Comparison of ENCODE assay signal across 8 cellular contexts in the genomic region with DNA sequence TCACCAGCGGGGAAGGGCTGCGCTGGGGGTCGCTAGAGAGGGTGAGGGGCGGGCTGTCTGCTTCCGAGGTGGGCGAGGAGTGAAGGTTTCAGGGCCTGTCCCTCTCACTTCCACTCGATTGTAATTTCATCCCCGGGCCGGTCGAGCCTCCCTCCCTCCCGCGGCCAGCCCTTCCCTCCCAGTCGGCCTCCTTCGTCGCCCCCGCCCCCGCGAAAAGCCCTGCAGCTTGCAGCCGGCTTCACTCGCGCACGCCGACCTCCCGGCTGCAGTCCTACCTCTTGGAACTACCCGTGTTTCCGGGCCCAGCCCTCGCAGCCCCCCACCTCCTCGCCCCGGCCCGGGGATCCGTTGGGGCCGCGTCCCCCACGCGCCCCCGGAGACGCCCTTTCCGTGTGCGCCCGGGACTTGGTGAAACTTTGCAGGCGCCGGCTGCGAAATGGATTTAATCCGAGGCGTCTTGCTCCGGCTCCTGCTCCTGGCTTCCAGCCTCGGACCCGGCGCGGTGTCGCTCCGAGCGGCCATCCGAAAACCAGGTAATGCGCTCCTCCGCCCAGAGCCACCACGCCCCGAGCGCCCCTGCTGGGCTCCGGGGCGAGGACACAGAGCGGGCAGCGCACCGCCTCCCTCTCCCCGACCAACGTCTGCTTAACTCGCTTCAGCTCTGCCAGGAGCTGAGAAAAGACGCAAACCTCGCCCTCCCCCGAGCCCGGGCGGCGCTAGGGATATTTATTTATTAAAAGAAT. TPM values are rescaled to one million over a fixed set of nuclear protein-coding genes. Genes with fewer than 3 reads are reported as not detected.
A peak's percentile ranks its signal among the peaks of the same experiment; 100 is the strongest.
DNase-seq lines count a peak whose midpoint lies in the region; ATAC-seq and TF ChIP-seq lines count a peak whose summit lies in the region.

A gene (plus strand): TSS at position 241 of the 743 bp plus-strand sequence. CDS start 196 bp downstream, at position 437.

- no peak within 1 kb of the TSS for H3K27ac Mint-ChIP-seq in activated T-helper 17 cell treated with anti-CD3 and anti-CD28 coated beads, Interleukin-2, amount 50 U/mL, for 72 hours

- no peak for TF ChIP-seq CTCF in AG04450 (IDR thresholded peaks at IDR 0.05; ENCODE audit: low read depth, low read length)
- peak; percentile 12 for TF ChIP-seq CTCF in HFF-Myc (IDR thresholded peaks at IDR 0.05; ENCODE audit: low read depth, low read length, missing control alignments)
- peak; percentile 27 for TF ChIP-seq CTCF in hepatocyte (IDR thresholded peaks at IDR 0.05; ENCODE audit: poor library complexity)

- no peaks in the 10 kb centered on the region for H4K20me1 ChIP-seq in hepatocyte (ENCODE audit: insufficient read depth, poor library complexity, severe bottlenecking)

- peak within 1 kb of the TSS; percentile 99 for H3K4me2 ChIP-seq in hepatocyte

- no peak within 1 kb of the TSS for H3K27ac ChIP-seq in AG04450 (ENCODE audit: low read depth, low read length)
- no peak within 1 kb of the TSS for H3K27ac ChIP-seq in hepatocyte
- H3K27ac ChIP-seq in skin epidermis = peak within 1 kb of the TSS in 13 of 21 experiments; percentile 8 to 53 (median 24)

- POLR2A ChIA-PET in AG04450 (lab: Yijun Ruan, JAX) = no interaction called here

- H3K4me1 ChIP-seq in hepatocyte (ENCODE audit: insufficient read depth) = peaks cover 12% of the 10 kb centered on the region

- H3K36me3 ChIP-seq in hepatocyte (replicated peaks; ENCODE audit: insufficient read depth, low read depth) = no peaks in the 10 kb centered on the region

- H3K36me3 Mint-ChIP-seq in activated T-helper 17 cell treated with anti-CD3 and anti-CD28 coated beads, Interleukin-2, amount 50 U/mL, for 72 hours (ENCODE audit: low read depth) = peaks cover 5% of the 10 kb centered on the region

- H3K4me3 ChIP-seq in AG04450 (ENCODE audit: low read depth, low read length) = peak within 1 kb of the TSS; percentile 39
- H3K4me3 ChIP-seq in HFF-Myc (replicated peaks; ENCODE audit: low read depth, low read length) = peak within 1 kb of the TSS; percentile 48
- H3K4me3 ChIP-seq in hepatocyte = peak within 1 kb of the TSS; percentile 88
- H3K4me3 ChIP-seq in skin epidermis = peak within 1 kb of the TSS; percentile 20 to 43 (median 33)

- no peaks in the 10 kb centered on the region for H3K79me2 ChIP-seq in hepatocyte

- no peaks in the 10 kb centered on the region for H3K9me3 Mint-ChIP-seq in activated T-helper 17 cell treated with anti-CD3 and anti-CD28 coated beads, Interleukin-2, amount 50 U/mL, for 72 hours

- H3K9me3 ChIP-seq in AG04450 (ENCODE audit: control insufficient read depth, insufficient read depth, low read length) = no peaks in the 10 kb centered on the region; the same call in 1 of the 2 replicates
- peaks cover 4% of the 10 kb centered on the region for H3K9me3 ChIP-seq in hepatocyte (ENCODE audit: low read depth)

- peak within 1 kb of the TSS; percentile 89 for H2AFZ ChIP-seq in hepatocyte

- peaks cover 64% of the 10 kb centered on the region for H3K27me3 Mint-ChIP-seq in activated T-helper 17 cell treated with anti-CD3 and anti-CD28 coated beads, Interleukin-2, amount 50 U/mL, for 72 hours

- DNase-seq in AG04450 (ENCODE audit: low read depth, low spot score) (no peak), HFF-Myc (ENCODE audit: extremely low read depth, low read depth) (no peak), hepatocyte (ENCODE audit: low spot score) (peak; percentile 63), hepatic stellate cell (ENCODE audit: low spot score) (no peak)
- DNase-seq in stimulated activated naive CD4-positive, alpha-beta T cell treated with Interleukin-2 at 50 U/mL for 16 hours (lab: John Stamatoyannopoulos, UW) = no peak

- H3K9me2 ChIP-seq in hepatocyte (replicated peaks; ENCODE audit: insufficient read depth) = no peaks in the 10 kb centered on the region

- H3K4me1 Mint-ChIP-seq in activated T-helper 17 cell treated with anti-CD3 and anti-CD28 coated beads, Interleukin-2, amount 50 U/mL, for 72 hours = no peaks in the 10 kb centered on the region

- 2% methylated on average over 30 of the region's 73 CpGs for WGBS in hepatocyte (ENCODE audit: low lambda C conversion rate, missing lambda C conversion rate)

- H3K4me3 Mint-ChIP-seq in activated T-helper 17 cell treated with anti-CD3 and anti-CD28 coated beads, Interleukin-2, amount 50 U/mL, for 72 hours = peak within 1 kb of the TSS; percentile 47

- no peak for ATAC-seq in activated T-helper 17 cell treated with anti-CD3 and anti-CD28 coated beads, Interleukin-2, amount 50 U/mL, for 72 hours (replicated peaks)
- ATAC-seq in GM21528 (IDR thresholded peaks at IDR 0.05; ENCODE audit: low FRiP score, unreplicated experiment) = no peak

- peaks cover 63% of the 10 kb centered on the region for H3K27me3 ChIP-seq in AG04450 (ENCODE audit: control insufficient read depth, insufficient read depth, low read length)
- peaks cover 66% of the 10 kb centered on the region for H3K27me3 ChIP-seq in hepatocyte

- CTCF ChIA-PET in AG04450 (lab: Charles Lee) = no interaction called here

RNA-seq across cellular contexts. Expression of the gene that starts here (rescaled TPM):
- 16.4 and 20.1 TPM in 2 replicates for polyA plus RNA-seq in AG04450 (2011; rRNA removed)
- polyA minus RNA-seq in AG04450 (2011; rRNA and poly(A)+ RNA removed) = 12.9 and 14.5 TPM in 2 replicates
- total RNA-seq in activated T-helper 17 cell treated with anti-CD3 and anti-CD28 coated beads, Interleukin-2, amount 50 U/mL, for 72 hours = not detected
- total RNA-seq in hepatocyte = 4.4 and 9.0 TPM in 2 replicates
- polyA plus RNA-seq in hepatocyte = 6.5 and 9.2 TPM in 2 replicates

Comparison
In these comparisons a context has a peak if more than half of its experiments do, and no peak if none do; other contexts are left out.
1. H3K27ac ChIP-seq: peak in skin epidermis (13 of 21); none in AG04450 (single experiment) and hepatocyte (single experiment).
2. H3K4me3 ChIP-seq: peak in every context shown above with its lines; median percentile 88 in hepatocyte; 48 in HFF-Myc; 39 in AG04450; 33 in skin epidermis.